ENCODE assay signal across 1 cellular context in the genomic region with DNA sequence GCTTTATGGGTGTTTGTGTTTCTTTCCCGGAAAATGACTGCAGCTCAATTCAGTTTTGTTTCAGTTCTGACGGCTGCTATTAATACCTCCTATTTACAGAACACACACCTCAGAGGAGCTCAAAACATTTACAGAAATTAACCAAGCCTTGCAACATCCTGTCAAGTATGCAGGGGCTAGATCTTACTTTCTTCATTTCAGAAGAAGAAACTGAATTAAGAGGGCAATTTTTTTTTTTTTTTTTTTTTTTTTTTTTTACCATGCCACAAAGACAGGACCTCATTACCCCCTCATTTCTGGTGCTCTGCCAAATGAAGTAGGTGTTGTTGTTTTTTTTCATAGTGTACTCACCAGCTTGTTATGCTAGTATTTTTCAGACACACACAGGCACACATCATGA.
TF ChIP-seq lines count a peak whose summit lies in the region.

No MANE protein-coding gene starts in this region.

TF ChIP-seq in HCT116, 20 proteins besides CTCF, POLR2A, EP300 and RAD21 (continued from another document):
- TF ChIP-seq, protein P1, sequence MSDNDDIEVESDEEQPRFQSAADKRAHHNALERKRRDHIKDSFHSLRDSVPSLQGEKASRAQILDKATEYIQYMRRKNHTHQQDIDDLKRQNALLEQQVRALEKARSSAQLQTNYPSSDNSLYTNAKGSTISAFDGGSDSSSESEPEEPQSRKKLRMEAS (IDR thresholded peaks at IDR 0.05) = no peak
